Comparison of ENCODE assay signal across 23 cellular contexts in the genomic region with DNA sequence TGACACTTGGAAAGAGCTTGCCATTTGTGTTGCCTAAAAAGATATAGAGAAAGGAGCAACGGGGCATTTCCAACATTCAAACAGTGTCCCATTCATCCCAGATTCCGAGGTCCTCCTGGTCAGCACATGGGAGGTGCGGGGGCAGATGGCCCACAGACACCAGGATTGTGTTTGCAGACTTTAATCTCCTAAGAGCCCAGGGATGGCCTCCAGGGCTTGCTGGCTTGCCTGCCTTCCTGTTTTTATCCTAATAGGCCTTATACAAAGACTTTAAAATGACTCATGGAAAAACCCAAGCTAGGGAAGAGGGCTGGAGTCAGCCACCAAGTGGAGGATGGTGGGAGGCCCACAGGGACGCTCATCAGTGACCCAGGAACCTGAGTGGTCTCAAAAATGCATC. TPM values are rescaled to one million over a fixed set of nuclear protein-coding genes. Genes with fewer than 3 reads are reported as not detected.
A peak's percentile ranks its signal among the peaks of the same experiment; 100 is the strongest.
DNase-seq lines count a peak whose midpoint lies in the region; ATAC-seq and TF ChIP-seq lines count a peak whose summit lies in the region.
"Had no signal": no experiment of that assay in that cellular context is flagged by ENCODE, and none has a peak within 500 bp of the region (broad histone marks: within the 10 kb centered on the region; RNA-seq: fewer than 3 reads in every experiment).

No MANE protein-coding gene starts in this region.

- DNase-seq in cardiac septum (ENCODE audit: low spot score) (peak; percentile 55), Right ventricle myocardium inferior (ENCODE audit: missing footprints) (no peak), NCI-H82 (lab: John Stamatoyannopoulos, UW) (peak; percentile 73), hepatocyte (ENCODE audit: low spot score) (peak; percentile 34), sciatic nerve (ENCODE audit: low spot score) (no peak), NCI-H1092 (lab: John Stamatoyannopoulos, UW) (no peak), GOT3 (lab: John Stamatoyannopoulos, UW) (no peak), NCI-H2171 treated with DMSO at 0.1 percent for 48 hours (lab: John Stamatoyannopoulos, UW) (no peak)
- DNase-seq: CD8-positive, alpha-beta memory T cell; EL; HFFc6; MG63; NCI-H1092 treated with DMSO at 0.1 percent for 48 hours; NCI-H1694; NCI-H2107; NCI-H226; NCI-H526 treated with DMSO at 0.1 percent for 48 hours; NK-92 treated with Interleukin-12 subunit alpha and Interleukin-12 subunit beta, amount 100 ng/mL, for 24 hours; OCI-M1; SJCRH30 had no signal

- peaks cover 23% of the 10 kb centered on the region for H3K4me1 ChIP-seq in hepatocyte (ENCODE audit: insufficient read depth)
- H3K4me1 ChIP-seq: BLaER1, SJCRH30 had no signal

- H2AFZ ChIP-seq in hepatocyte, result no peak overlapping the region

- H3K4me2 ChIP-seq in hepatocyte, result no peak overlapping the region
- H3K4me2 ChIP-seq: BLaER1 had no signal

- no peak overlapping the region for H3K4me3 ChIP-seq in hepatocyte
- H3K4me3 ChIP-seq: BLaER1, MG63, SJCRH30 had no signal

- no peaks in the 10 kb centered on the region for H3K9me3 ChIP-seq in hepatocyte (ENCODE audit: low read depth)
- H3K9me3 ChIP-seq: BLaER1, MG63, SJCRH30 had no signal

- H3K27ac ChIP-seq in hepatocyte, result peak overlapping the region; percentile 35
- H3K27ac ChIP-seq: BLaER1, RWPE1, SJCRH30 had no signal

- no peaks in the 10 kb centered on the region for H3K36me3 ChIP-seq in hepatocyte (replicated peaks; ENCODE audit: insufficient read depth, low read depth)
- H3K36me3 ChIP-seq: BLaER1, MG63, SJCRH30 had no signal

- no peaks in the 10 kb centered on the region for H3K27me3 ChIP-seq in hepatocyte
- H3K27me3 ChIP-seq: BLaER1, MG63, SJCRH30 had no signal

- ATAC-seq in Right ventricle myocardium inferior (no peak), sciatic nerve (peak; percentile 30)

- H3K9me2 ChIP-seq in hepatocyte (replicated peaks; ENCODE audit: insufficient read depth), result no peaks in the 10 kb centered on the region

- no peaks in the 10 kb centered on the region for H4K20me1 ChIP-seq in hepatocyte (ENCODE audit: insufficient read depth, poor library complexity, severe bottlenecking)
- H4K20me1 ChIP-seq: BLaER1 had no signal

- 49% methylated on average over 4 of the region's 4 CpGs for WGBS in hepatocyte (ENCODE audit: low lambda C conversion rate, missing lambda C conversion rate)

- no peak for TF ChIP-seq CTCF in hepatocyte (IDR thresholded peaks at IDR 0.05; ENCODE audit: poor library complexity)

- no peaks in the 10 kb centered on the region for H3K79me2 ChIP-seq in hepatocyte

- intact Hi-C loops in cardiac septum (cut with DNase I) (no loop called here), Right ventricle myocardium inferior (cut with DNase I) (no loop called here), sciatic nerve (cut with DNase I) (loop anchor here (5.0 kb wide), 1 partner anchor 1623 kb away; no protein-coding TSS in a partner anchor)

RNA-seq across cellular contexts. Expression of gene FAM181A, which starts 21.5 kb away (rescaled TPM):
- not detected for total RNA-seq in cardiac septum
- not detected for total RNA-seq in Right ventricle myocardium inferior
- total RNA-seq in hepatocyte, result not detected in 2 replicates
- polyA plus RNA-seq in hepatocyte, result 0.90 TPM in 1 of 2 replicates, not detected in the other
- not detected for total RNA-seq in sciatic nerve
- total RNA-seq: A172; CD8-positive, alpha-beta memory T cell; HFFc6; SJCRH30 had no signal
- polyA plus RNA-seq: CD8-positive, alpha-beta memory T cell had no signal

Comparison
In these comparisons a context has a peak if more than half of its experiments do, and no peak if none do; other contexts are left out.
1. DNase-seq: peak in cardiac septum (single experiment), NCI-H82 (single experiment) and hepatocyte (single experiment); none in Right ventricle myocardium inferior (single experiment), sciatic nerve (single experiment), NCI-H1092 (single experiment), GOT3 (single experiment) and NCI-H2171 treated with DMSO at 0.1 percent for 48 hours (single experiment).